ENCODE assay signal across 8 cellular contexts in the genomic region with DNA sequence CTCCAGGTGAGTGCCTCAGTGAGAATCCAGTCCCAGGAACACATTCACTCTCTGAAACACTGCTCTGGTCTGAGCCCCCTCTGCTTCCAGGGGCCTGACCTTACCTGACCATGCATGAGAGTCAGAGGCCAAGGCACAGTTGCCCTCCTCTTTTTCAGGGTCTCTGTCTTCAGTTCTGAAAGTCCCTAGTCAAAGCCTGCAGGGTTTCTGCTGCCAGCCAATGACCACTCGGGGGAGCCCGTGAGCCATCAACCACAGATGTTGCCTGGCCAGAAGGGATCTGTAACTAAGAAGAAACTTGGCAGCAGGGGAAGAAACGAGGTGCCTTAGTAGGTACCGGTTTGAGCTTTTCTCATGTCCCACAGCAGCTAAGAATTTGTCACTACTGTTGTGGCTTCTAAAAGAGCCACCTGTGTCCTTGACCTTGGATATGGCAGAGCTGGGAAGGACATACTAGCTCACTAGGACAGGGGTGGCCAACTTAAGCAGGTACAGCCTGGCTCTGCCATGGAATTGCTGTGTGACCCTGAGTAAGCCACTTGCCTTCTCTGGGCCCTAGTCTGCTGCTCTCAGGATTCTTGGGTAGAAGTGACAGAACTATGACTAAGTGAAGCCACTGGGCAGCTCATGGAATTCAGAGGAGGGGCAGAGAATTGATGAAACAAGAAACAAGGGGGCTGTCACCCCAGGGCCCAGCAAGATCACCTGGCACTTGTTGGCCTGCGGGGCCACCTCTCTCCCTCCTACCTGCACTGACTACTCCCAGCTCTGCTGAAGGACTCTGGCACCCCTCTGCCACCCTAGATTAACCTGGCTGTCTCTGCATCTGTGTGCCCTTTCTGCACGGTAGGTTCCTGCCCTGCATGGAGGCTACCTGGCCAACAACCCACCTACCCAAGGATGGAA.
A peak's percentile ranks its signal among the peaks of the same experiment; 100 is the strongest.
DNase-seq lines count a peak whose midpoint lies in the region; ATAC-seq and TF ChIP-seq lines count a peak whose summit lies in the region.

No MANE protein-coding gene starts in this region.

- TF ChIP-seq CTCF in WTC11 (IDR thresholded peaks at IDR 0.05), result peak; percentile 60

- CTCF ChIA-PET in WTC11 (lab: Charles Lee), result interaction anchor here (0.5 to 5.8 kb wide), 29 partner anchors 10 to 809 kb away, joined by 3 to 105 read pairs (median 4); partner anchors contain the start of genes CPXM2 and GPR26

- no peak overlapping the region for H3K27ac ChIP-seq in CD4-positive, CD25-positive, alpha-beta regulatory T cell (ENCODE audit: insufficient read depth, low read length, poor library complexity, severe bottlenecking)

- no peaks in the 10 kb centered on the region for H3K36me3 Mint-ChIP-seq in CD4-positive, CD25-positive, alpha-beta regulatory T cell
- H3K36me3 Mint-ChIP-seq in WTC11, result no peaks in the 10 kb centered on the region

- POLR2A ChIA-PET in WTC11 (lab: Charles Lee), result no interaction called here

- H3K9me3 ChIP-seq in CD4-positive, CD25-positive, alpha-beta regulatory T cell (ENCODE audit: control insufficient read depth in 2 of 2, low read length in 2 of 2), result no peaks in the 10 kb centered on the region

- H3K27me3 ChIP-seq in CD4-positive, CD25-positive, alpha-beta regulatory T cell (ENCODE audit: control insufficient read depth, insufficient read depth, low read length), result peaks cover 6% of the 10 kb centered on the region

- no peaks in the 10 kb centered on the region for H3K9me3 Mint-ChIP-seq in CD4-positive, CD25-positive, alpha-beta regulatory T cell
- H3K9me3 Mint-ChIP-seq in WTC11, result no peaks in the 10 kb centered on the region

- H3K4me3 Mint-ChIP-seq in CD4-positive, CD25-positive, alpha-beta regulatory T cell, result no peak overlapping the region
- H3K4me3 Mint-ChIP-seq in WTC11, result no peak overlapping the region

- H3K36me3 ChIP-seq in CD4-positive, CD25-positive, alpha-beta regulatory T cell (ENCODE audit: control insufficient read depth, insufficient read depth, low read length), result no peaks in the 10 kb centered on the region

- no peak overlapping the region for H3K4me3 ChIP-seq in CD4-positive, CD25-positive, alpha-beta regulatory T cell (ENCODE audit: low read depth, low read length)

- TF ChIP-seq POLR2A in GM18505 (IDR thresholded peaks at IDR 0.05; ENCODE audit: borderline replicate concordance, extremely low read depth, insufficient read depth, insufficient read length), result no peak

- ATAC-seq in CD4-positive, CD25-positive, alpha-beta regulatory T cell (ENCODE audit: low read depth in 2 of 2), result no peak
- ATAC-seq in GM21526 (IDR thresholded peaks at IDR 0.05; ENCODE audit: low FRiP score, unreplicated experiment), result peak; percentile 71
- ATAC-seq in WTC11, result peak; percentile 68
- no peak for ATAC-seq in GM18505 (IDR thresholded peaks at IDR 0.05; ENCODE audit: unreplicated experiment)

- no peaks in the 10 kb centered on the region for H3K4me1 Mint-ChIP-seq in CD4-positive, CD25-positive, alpha-beta regulatory T cell
- H3K4me1 Mint-ChIP-seq in WTC11, result peaks cover 27% of the 10 kb centered on the region

- H3K4me1 ChIP-seq in CD4-positive, CD25-positive, alpha-beta regulatory T cell (ENCODE audit: control insufficient read depth, insufficient read depth, low read length, poor library complexity, severe bottlenecking), result no peaks in the 10 kb centered on the region

- H3K27ac Mint-ChIP-seq in CD4-positive, CD25-positive, alpha-beta regulatory T cell, result no peak overlapping the region
- H3K27ac Mint-ChIP-seq in WTC11, result no peak overlapping the region

- peak; percentile 19 to 57 (median 39) for DNase-seq in CD4-positive, CD25-positive, alpha-beta regulatory T cell
- peak; percentile 31 for DNase-seq in NCI-H1694 treated with DMSO at 0.1 percent for 48 hours (lab: John Stamatoyannopoulos, UW)
- peak; percentile 92 for DNase-seq in WTC11 (ENCODE audit: low spot score)
- DNase-seq in central memory CD4-positive, alpha-beta T cell, result peak; percentile 16
- DNase-seq in kidney glomerular epithelial cell (lab: John Stamatoyannopoulos, UW), result peak; percentile 45
- peak; percentile 64 for DNase-seq in stimulated activated CD4-positive, alpha-beta T cell treated with anti-CD3 and anti-CD28 coated beads, Interleukin-1b, Interleukin-23, amount 100 ng/mL, for 48 hours

- H3K27me3 Mint-ChIP-seq in CD4-positive, CD25-positive, alpha-beta regulatory T cell, result peaks cover 19% of the 10 kb centered on the region
- peaks cover 19% of the 10 kb centered on the region for H3K27me3 Mint-ChIP-seq in WTC11 (ENCODE audit: low read depth)

TF ChIP-seq in WTC11, 78 proteins besides CTCF, POLR2A, EP300 and RAD21:
- TF ChIP-seq ZNF425 (CRISPR knock-in tag; conservative IDR thresholded peaks at IDR 0.05) (no peak), MXD4 (CRISPR knock-in tag; IDR thresholded peaks at IDR 0.05; ENCODE audit: borderline replicate concordance) (no peak), NR3C1 (CRISPR knock-in tag; conservative IDR thresholded peaks at IDR 0.05; ENCODE audit: low read depth) (no peak), ZBTB21 (CRISPR knock-in tag; IDR thresholded peaks at IDR 0.05; ENCODE audit: borderline replicate concordance) (peak; percentile 64; the same call in 1 of the 2 replicates), GTF2I (CRISPR knock-in tag; conservative IDR thresholded peaks at IDR 0.05) (0 out of 2 replicates have a peak, but pooled peaks have one; percentile 58), RORB (CRISPR knock-in tag; IDR thresholded peaks at IDR 0.05) (no peak), SOX15 (CRISPR knock-in tag; IDR thresholded peaks at IDR 0.05) (no peak)
- TF ChIP-seq, protein P1, sequence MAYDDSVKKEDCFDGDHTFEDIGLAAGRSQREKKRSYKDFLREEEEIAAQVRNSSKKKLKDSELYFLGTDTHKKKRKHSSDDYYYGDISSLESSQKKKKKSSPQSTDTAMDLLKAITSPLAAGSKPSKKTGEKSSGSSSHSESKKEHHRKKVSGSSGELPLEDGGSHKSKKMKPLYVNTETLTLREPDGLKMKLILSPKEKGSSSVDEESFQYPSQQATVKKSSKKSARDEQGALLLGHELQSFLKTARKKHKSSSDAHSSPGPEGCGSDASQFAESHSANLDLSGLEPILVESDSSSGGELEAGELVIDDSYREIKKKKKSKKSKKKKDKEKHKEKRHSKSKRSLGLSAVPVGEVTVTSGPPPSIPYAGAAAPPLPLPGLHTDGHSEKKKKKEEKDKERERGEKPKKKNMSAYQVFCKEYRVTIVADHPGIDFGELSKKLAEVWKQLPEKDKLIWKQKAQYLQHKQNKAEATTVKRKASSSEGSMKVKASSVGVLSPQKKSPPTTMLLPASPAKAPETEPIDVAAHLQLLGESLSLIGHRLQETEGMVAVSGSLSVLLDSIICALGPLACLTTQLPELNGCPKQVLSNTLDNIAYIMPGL (CRISPR knock-in tag; IDR thresholded peaks at IDR 0.05), result no peak

Comparison
In these comparisons a context has a peak if more than half of its experiments do, and no peak if none do; other contexts are left out.
1. ATAC-seq: peak in GM21526 (single experiment) and WTC11 (single experiment); none in CD4-positive, CD25-positive, alpha-beta regulatory T cell (0 of 2) and GM18505 (single experiment).
2. DNase-seq: peak in every context shown above with its lines; median percentile 92 in WTC11; 64 in stimulated activated CD4-positive, alpha-beta T cell treated with anti-CD3 and anti-CD28 coated beads, Interleukin-1b, Interleukin-23, amount 100 ng/mL, for 48 hours; 45 in kidney glomerular epithelial cell; 39 in CD4-positive, CD25-positive, alpha-beta regulatory T cell; 31 in NCI-H1694 treated with DMSO at 0.1 percent for 48 hours; 16 in central memory CD4-positive, alpha-beta T cell.